In the genomic region with DNA sequence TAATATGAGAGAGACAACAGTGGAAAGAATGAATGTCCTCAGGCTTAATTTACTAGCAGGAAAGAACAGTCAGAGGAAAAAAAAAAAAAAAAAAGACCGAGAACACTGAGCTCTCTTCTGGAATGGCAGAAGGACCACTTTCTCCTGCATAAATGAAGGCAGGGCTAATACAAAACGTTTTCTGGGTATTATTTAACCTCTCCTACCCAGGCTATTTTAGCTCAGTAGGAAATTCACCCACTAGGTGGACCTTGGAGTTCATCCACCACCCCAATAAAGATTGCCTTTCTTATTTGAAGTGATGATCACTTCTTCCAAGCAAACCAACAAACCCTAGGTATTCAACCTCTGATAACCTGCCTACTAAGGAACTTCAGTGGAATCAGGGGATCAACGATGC, we compare ENCODE assay signal across 15 cellular contexts. TPM values are rescaled to one million over a fixed set of nuclear protein-coding genes. Genes with fewer than 3 reads are reported as not detected.
DNase-seq lines count a peak whose midpoint lies in the region; ATAC-seq and TF ChIP-seq lines count a peak whose summit lies in the region.
"Had no signal": no experiment of that assay in that cellular context is flagged by ENCODE, and none has a peak within 500 bp of the region (broad histone marks: within the 10 kb centered on the region; RNA-seq: fewer than 3 reads in every experiment).

No MANE protein-coding gene starts in this region.

- H3K9me3 ChIP-seq in hepatocyte (ENCODE audit: low read depth) (no peaks in the 10 kb centered on the region), skeletal muscle tissue (ENCODE audit: control insufficient read depth in 3 of 3, low read length in 3 of 3) (no peaks in the 10 kb centered on the region)
- H3K9me3 ChIP-seq: esophagus squamous epithelium, HAP-1, spleen had no signal

- no peaks in the 10 kb centered on the region for H3K9me3 Mint-ChIP-seq in activated T-cell treated with anti-CD3 and anti-CD28 coated beads, Interleukin-2, amount 50 U/mL, for 24 hours
- H3K9me3 Mint-ChIP-seq in activated T-cell treated with anti-CD3 and anti-CD28 coated beads, Interleukin-2, amount 50 U/mL, for 4 hours, result no peaks in the 10 kb centered on the region
- H3K9me3 Mint-ChIP-seq in T-cell, result no peaks in the 10 kb centered on the region
- H3K9me3 Mint-ChIP-seq: activated T-cell treated with anti-CD3 and anti-CD28 coated beads, Interleukin-2, amount 50 U/mL, for 72 hours had no signal

- peaks cover 46% of the 10 kb centered on the region for H3K79me2 ChIP-seq in hepatocyte

- peak overlapping the region; percentile 42 for H3K27ac Mint-ChIP-seq in activated T-cell treated with anti-CD3 and anti-CD28 coated beads, Interleukin-2, amount 50 U/mL, for 24 hours
- H3K27ac Mint-ChIP-seq in T-cell, result peak overlapping the region in 1 of 2 donors; percentile 97

- H3K36me3 ChIP-seq in hepatocyte (replicated peaks; ENCODE audit: insufficient read depth, low read depth) (no peaks in the 10 kb centered on the region), skeletal muscle tissue (ENCODE audit: control insufficient read depth in 3 of 3, insufficient read depth in 3 of 3, low read length in 3 of 3) (no peaks in the 10 kb centered on the region)
- H3K36me3 ChIP-seq: esophagus squamous epithelium, HAP-1, spleen had no signal

- no peak overlapping the region for H3K9ac ChIP-seq in skeletal muscle tissue (ENCODE audit: low read depth in 1 of 3, low read length in 3 of 3)

- no peak for ATAC-seq in activated T-cell treated with anti-CD3 and anti-CD28 coated beads, Interleukin-2, amount 50 U/mL, for 4 hours
- ATAC-seq in T-cell (replicated peaks in 1 of 4), result no peak
- ATAC-seq: activated T-cell treated with anti-CD3 and anti-CD28 coated beads, Interleukin-2, amount 50 U/mL, for 72 hours had no signal

- CTCF ChIA-PET in T-cell (lab: Charles Lee), result interaction anchor here (0.5 to 1.1 kb wide), 9 partner anchors 11 to 689 kb away, joined by 3 to 5 read pairs (median 3); no protein-coding TSS in a partner anchor

- 56% methylated on average over 3 of the region's 3 CpGs for WGBS in hepatocyte (ENCODE audit: low lambda C conversion rate, missing lambda C conversion rate)

- H3K27me3 Mint-ChIP-seq in activated T-cell treated with anti-CD3 and anti-CD28 coated beads, Interleukin-2, amount 50 U/mL, for 24 hours, result peaks cover 38% of the 10 kb centered on the region
- H3K27me3 Mint-ChIP-seq in activated T-cell treated with anti-CD3 and anti-CD28 coated beads, Interleukin-2, amount 50 U/mL, for 4 hours (ENCODE audit: low read depth), result peaks cover 49% of the 10 kb centered on the region
- H3K27me3 Mint-ChIP-seq in T-cell, result peaks cover 24 to 41% of the 10 kb centered on the region in 2 donors

- no peak overlapping the region for H2AFZ ChIP-seq in hepatocyte

- peaks cover 60% of the 10 kb centered on the region for H3K4me1 Mint-ChIP-seq in activated T-cell treated with anti-CD3 and anti-CD28 coated beads, Interleukin-2, amount 50 U/mL, for 24 hours (ENCODE audit: low read depth)
- H3K4me1 Mint-ChIP-seq in activated T-cell treated with anti-CD3 and anti-CD28 coated beads, Interleukin-2, amount 50 U/mL, for 4 hours (ENCODE audit: low read depth), result peaks cover 24% of the 10 kb centered on the region
- peaks cover 15 to 25% (median 23%) of the 10 kb centered on the region in 3 donors for H3K4me1 Mint-ChIP-seq in T-cell

- in situ Hi-C loops in GM13976 (cut with MboI; ENCODE audit: low sequenced_read_pairs, unreplicated experiment), result no loop called here

- POLR2A ChIA-PET in T-cell (lab: Charles Lee), result interaction anchor here (0.6 kb wide), 2 partner anchors 348 to 1234 kb away, joined by 3 to 6 read pairs; no protein-coding TSS in a partner anchor

- peak overlapping the region; percentile 87 for H3K4me2 ChIP-seq in hepatocyte

- TF ChIP-seq CTCF in hepatocyte (IDR thresholded peaks at IDR 0.05; ENCODE audit: poor library complexity) (no peak), GM13976 (IDR thresholded peaks at IDR 0.05; ENCODE audit: borderline replicate concordance, control extremely low read depth, extremely low read depth, insufficient read depth, missing control alignments) (no peak)

- H3K4me3 ChIP-seq in hepatocyte, result no peak overlapping the region
- H3K4me3 ChIP-seq in skeletal muscle tissue (ENCODE audit: low read length in 3 of 3), result no peak overlapping the region
- H3K4me3 ChIP-seq: esophagus squamous epithelium, HAP-1 had no signal

- no peaks in the 10 kb centered on the region for H3K27me3 ChIP-seq in hepatocyte
- H3K27me3 ChIP-seq in skeletal muscle tissue (ENCODE audit: control insufficient read depth in 3 of 3, insufficient read depth in 3 of 3, low read length in 3 of 3), result peaks cover 0 to 2% (median 0%) of the 10 kb centered on the region in 3 donors

- no peaks in the 10 kb centered on the region for H4K20me1 ChIP-seq in hepatocyte (ENCODE audit: insufficient read depth, poor library complexity, severe bottlenecking)

- H3K36me3 Mint-ChIP-seq in activated T-cell treated with anti-CD3 and anti-CD28 coated beads, Interleukin-2, amount 50 U/mL, for 24 hours (ENCODE audit: low read depth), result peaks cover 8% of the 10 kb centered on the region
- H3K36me3 Mint-ChIP-seq in activated T-cell treated with anti-CD3 and anti-CD28 coated beads, Interleukin-2, amount 50 U/mL, for 4 hours (ENCODE audit: insufficient read depth), result no peaks in the 10 kb centered on the region
- no peaks in the 10 kb centered on the region for H3K36me3 Mint-ChIP-seq in T-cell

- no peaks in the 10 kb centered on the region for H3K9me2 ChIP-seq in hepatocyte (replicated peaks; ENCODE audit: insufficient read depth)

- peak overlapping the region; percentile 96 for H3K27ac ChIP-seq in hepatocyte
- H3K27ac ChIP-seq in skeletal muscle tissue (ENCODE audit: low read depth, low read length), result peak overlapping the region; percentile 94
- H3K27ac ChIP-seq: VCaP had no signal

- peak overlapping the region; percentile 85 for H3K4me3 Mint-ChIP-seq in activated T-cell treated with anti-CD3 and anti-CD28 coated beads, Interleukin-2, amount 50 U/mL, for 24 hours
- no peak overlapping the region for H3K4me3 Mint-ChIP-seq in activated T-cell treated with anti-CD3 and anti-CD28 coated beads, Interleukin-2, amount 50 U/mL, for 4 hours
- H3K4me3 Mint-ChIP-seq in T-cell, result peak overlapping the region; percentile 89 to 96 (median 93)

- DNase-seq in activated T-cell treated with anti-CD3 and anti-CD28 coated beads, Interleukin-2, amount 50 U/mL, for 24 hours, result no peak
- no peak for DNase-seq in activated T-cell treated with anti-CD3 and anti-CD28 coated beads, Interleukin-2, amount 50 U/mL, for 4 hours
- no peak for DNase-seq in T-cell
- no peak for DNase-seq in hepatocyte (ENCODE audit: low spot score)
- no peak for DNase-seq in NCI-H524 treated with DMSO at 0.1 percent for 48 hours (lab: John Stamatoyannopoulos, UW)
- no peak for DNase-seq in GM13976 (ENCODE audit: low spot score)
- DNase-seq in SKM-1 treated with dmso at 0.1 percent for 144 hours (lab: John Stamatoyannopoulos, UW; ENCODE audit: unreplicated experiment), result no peak
- DNase-seq: activated T-cell treated with anti-CD3 and anti-CD28 coated beads, Interleukin-2, amount 50 U/mL, for 72 hours; esophagus squamous epithelium; NCI-H1417 treated with DMSO at 0.1 percent for 48 hours; NCI-H510A; spleen had no signal

- H3K4me1 ChIP-seq in hepatocyte (ENCODE audit: insufficient read depth) (peaks cover 5% of the 10 kb centered on the region), skeletal muscle tissue (ENCODE audit: control insufficient read depth in 3 of 3, insufficient read depth in 3 of 3, low read length in 3 of 3) (peaks cover 3 to 32% (median 12%) of the 10 kb centered on the region in 3 donors)

RNA-seq across cellular contexts. Expression of a gene that starts 3.7 kb away (rescaled TPM):
- 1 to 10 TPM; 1.7 to 4.7 (median 2.9) TPM for total RNA-seq in activated T-cell treated with anti-CD3 and anti-CD28 coated beads, Interleukin-2, amount 50 U/mL, for 4 hours
- total RNA-seq in T-cell (1 to 10 TPM; 1.7 to 4.9 (median 3.5) TPM), hepatocyte (19.3 and 30.0 TPM in 2 replicates), skeletal muscle tissue (2.6 TPM)
- 14.0 and 16.6 TPM in 2 replicates for polyA plus RNA-seq in hepatocyte
